25 cellular contexts compared by ENCODE assay signal in genomic region chr12:75893758-75894157, GRCh38.
"Had no signal": no experiment of that assay in that cellular context is flagged by ENCODE, and none has a peak within 500 bp of the region (broad histone marks: within the 10 kb centered on the region; RNA-seq: fewer than 3 reads in every experiment).

No MANE protein-coding gene starts in this region.

- H3K4me1 Mint-ChIP-seq: naive thymus-derived CD4-positive, alpha-beta T cell; stimulated activated effector memory CD8-positive, alpha-beta T cell treated with anti-CD3 and anti-CD28 coated beads, Interleukin-12 subunit alpha, Interleukin-12 subunit beta, amount 100 ng/mL, for 72 hours had no signal

- H3K36me3 ChIP-seq: left ventricle myocardium inferior, pancreas, prostate gland, spleen, suprapubic skin, thoracic aorta, tibial artery, uterus had no signal

- H3K9me3 Mint-ChIP-seq: natural killer cell treated with Interleukin-12 subunit alpha and Interleukin-12 subunit beta and Interleukin-15 and Interleukin-18, amount 100 ng/mL, for 72 hours; stimulated activated effector memory CD8-positive, alpha-beta T cell treated with anti-CD3 and anti-CD28 coated beads, Interleukin-12 subunit alpha, Interleukin-12 subunit beta, amount 100 ng/mL, for 72 hours; stimulated activated naive CD8-positive, alpha-beta T cell treated with anti-CD3 and anti-CD28 coated beads, Interleukin-15, Interleukin-2, amounts not matched to agents 100 ng/mL and 50 ng/mL, for 24 hours had no signal

- H3K27ac Mint-ChIP-seq: naive thymus-derived CD4-positive, alpha-beta T cell; natural killer cell treated with Interleukin-12 subunit alpha and Interleukin-12 subunit beta and Interleukin-15 and Interleukin-18, amount 100 ng/mL, for 72 hours; stimulated activated effector memory CD8-positive, alpha-beta T cell treated with anti-CD3 and anti-CD28 coated beads, Interleukin-12 subunit alpha, Interleukin-12 subunit beta, amount 100 ng/mL, for 72 hours; stimulated activated naive CD8-positive, alpha-beta T cell treated with anti-CD3 and anti-CD28 coated beads, Interleukin-15, Interleukin-2, amounts not matched to agents 100 ng/mL and 50 ng/mL, for 24 hours had no signal

- H3K79me2 ChIP-seq: hepatocyte had no signal

- H3K4me2 ChIP-seq: hepatocyte had no signal

- DNase-seq: islet precursor cell; left ventricle myocardium inferior; midbrain; mucosa of descending colon; naive thymus-derived CD4-positive, alpha-beta T cell; pancreas; posterior cingulate gyrus; retina; right cardiac atrium; spleen; stimulated activated CD4-positive, alpha-beta T cell treated with anti-CD3 and anti-CD28 coated beads, Interleukin-4, amount 100 ng/mL, for 24 hours; stimulated activated naive CD4-positive, alpha-beta T cell; tibial artery; trophoblast cell; uterus had no signal

- H3K36me3 Mint-ChIP-seq: naive thymus-derived CD4-positive, alpha-beta T cell; natural killer cell treated with Interleukin-12 subunit alpha and Interleukin-12 subunit beta and Interleukin-15 and Interleukin-18, amount 100 ng/mL, for 72 hours; stimulated activated effector memory CD8-positive, alpha-beta T cell treated with anti-CD3 and anti-CD28 coated beads, Interleukin-12 subunit alpha, Interleukin-12 subunit beta, amount 100 ng/mL, for 72 hours had no signal

- H3K27me3 ChIP-seq: hepatocyte, pancreas, suprapubic skin, tibial artery, uterus had no signal

- H3K4me3 Mint-ChIP-seq: naive thymus-derived CD4-positive, alpha-beta T cell; natural killer cell treated with Interleukin-12 subunit alpha and Interleukin-12 subunit beta and Interleukin-15 and Interleukin-18, amount 100 ng/mL, for 72 hours; stimulated activated effector memory CD8-positive, alpha-beta T cell treated with anti-CD3 and anti-CD28 coated beads, Interleukin-12 subunit alpha, Interleukin-12 subunit beta, amount 100 ng/mL, for 72 hours; stimulated activated naive CD8-positive, alpha-beta T cell treated with anti-CD3 and anti-CD28 coated beads, Interleukin-15, Interleukin-2, amounts not matched to agents 100 ng/mL and 50 ng/mL, for 24 hours had no signal

- ATAC-seq: mucosa of descending colon; naive thymus-derived CD4-positive, alpha-beta T cell; natural killer cell treated with Interleukin-12 subunit alpha and Interleukin-12 subunit beta and Interleukin-15 and Interleukin-18, amount 100 ng/mL, for 72 hours; pancreas; right cardiac atrium; sciatic nerve; stimulated activated effector memory CD8-positive, alpha-beta T cell treated with anti-CD3 and anti-CD28 coated beads, Interleukin-12 subunit alpha, Interleukin-12 subunit beta, amount 100 ng/mL, for 72 hours had no signal

- H3K4me3 ChIP-seq: hepatocyte, left ventricle myocardium inferior, lung, mucosa of descending colon, pancreas, prostate gland, skin epidermis, spleen, suprapubic skin, thoracic aorta, tibial artery, uterus had no signal

- H2AFZ ChIP-seq: hepatocyte had no signal

- H3K27ac ChIP-seq: hepatocyte, left ventricle myocardium inferior, pancreas, prostate gland, skin epidermis, spleen, suprapubic skin, thoracic aorta, tibial artery, uterus had no signal

- H3K4me1 ChIP-seq: left ventricle myocardium inferior, pancreas, prostate gland, tibial artery, uterus had no signal

- H3K9me3 ChIP-seq: left ventricle myocardium inferior, mucosa of descending colon, pancreas, prostate gland, spleen, suprapubic skin, thoracic aorta, tibial artery, uterus had no signal

- FAIRE-seq: pancreas had no signal
